In genomic region chr17:6591599-6592158, GRCh38 we compare ENCODE assay signal across 13 cellular contexts. TPM values are rescaled to one million over a fixed set of nuclear protein-coding genes. Genes with fewer than 3 reads are reported as not detected.
A peak's percentile ranks its signal among the peaks of the same experiment; 100 is the strongest.
DNase-seq lines count a peak whose midpoint lies in the region; ATAC-seq and TF ChIP-seq lines count a peak whose summit lies in the region.
"Had no signal": no experiment of that assay in that cellular context is flagged by ENCODE, and none has a peak within 500 bp of the region (broad histone marks: within the 10 kb centered on the region; RNA-seq: fewer than 3 reads in every experiment).

No MANE protein-coding gene starts in this region.

- ATAC-seq in Right ventricle myocardium superior (ENCODE audit: poor library complexity), result no peak
- ATAC-seq: Panc1 had no signal

- no peaks in the 10 kb centered on the region for H3K79me2 ChIP-seq in MM.1S (ENCODE audit: low read length)

- H3K36me3 Mint-ChIP-seq in activated CD4-positive, alpha-beta T cell treated with anti-CD3 and anti-CD28 coated beads, Interleukin-2, amount 10 ng/mL, durations not matched to agents 24 days and 14 days (ENCODE audit: low read depth), result peaks cover 58% of the 10 kb centered on the region
- peaks cover 47% of the 10 kb centered on the region for H3K36me3 Mint-ChIP-seq in type B pancreatic cell

- H3K9ac ChIP-seq in adipocyte (ENCODE audit: low read length), result no peak overlapping the region
- no peak overlapping the region for H3K9ac ChIP-seq in MM.1S (ENCODE audit: low read length)

- H3K4me2 ChIP-seq in MM.1S (ENCODE audit: low read depth, low read length), result no peak overlapping the region

- H4K20me1 ChIP-seq in MM.1S (ENCODE audit: insufficient read depth, low read length), result no peaks in the 10 kb centered on the region

- H3K9me3 ChIP-seq in adipocyte (ENCODE audit: control insufficient read depth, low read length) (no peaks in the 10 kb centered on the region), MM.1S (replicated peaks; ENCODE audit: insufficient read depth, low read length) (no peaks in the 10 kb centered on the region)

- peaks cover 73% of the 10 kb centered on the region for H3K36me3 ChIP-seq in adipocyte (ENCODE audit: control insufficient read depth, insufficient read depth, low read length, severe bottlenecking)
- no peaks in the 10 kb centered on the region; the same call in 1 of the 2 replicates for H3K36me3 ChIP-seq in MM.1S (replicated peaks; ENCODE audit: insufficient read depth, low read length)

- no peak overlapping the region for H3K27ac ChIP-seq in MM.1S (ENCODE audit: low read length)

- no peaks in the 10 kb centered on the region for H3F3A ChIP-seq in MM.1S (ENCODE audit: insufficient read depth, low read length)

- no peak overlapping the region for H3K4me3 Mint-ChIP-seq in activated CD4-positive, alpha-beta T cell treated with anti-CD3 and anti-CD28 coated beads, Interleukin-2, amount 10 ng/mL, durations not matched to agents 24 days and 14 days
- no peak overlapping the region for H3K4me3 Mint-ChIP-seq in type B pancreatic cell

- intact Hi-C loops in activated CD4-positive, alpha-beta T cell treated with anti-CD3 and anti-CD28 coated beads, Interleukin-2, amount 10 ng/mL, durations not matched to agents 24 days and 14 days (cut with micrococcal nuclease), result no loop called here
- intact Hi-C loops in Right ventricle myocardium superior (cut with DNase I), result loop anchor here (10.0 kb wide), 1 partner anchor 107 kb away; no protein-coding TSS in a partner anchor

- H3K4me3 ChIP-seq in adipocyte (ENCODE audit: low read length) (no peak overlapping the region), foreskin fibroblast (ENCODE audit: low read depth in 1 of 2, low read length in 2 of 2) (no peak overlapping the region), MM.1S (ENCODE audit: low read length) (no peak overlapping the region)

- TF ChIP-seq CTCF in foreskin fibroblast (IDR thresholded peaks at IDR 0.05; ENCODE audit: low read depth, low read length) (no peak), type B pancreatic cell (conservative IDR thresholded peaks at IDR 0.05) (no peak), MM.1S (IDR thresholded peaks at IDR 0.05; ENCODE audit: low read length) (no peak)

- no peaks in the 10 kb centered on the region for H3K27me3 Mint-ChIP-seq in activated CD4-positive, alpha-beta T cell treated with anti-CD3 and anti-CD28 coated beads, Interleukin-2, amount 10 ng/mL, durations not matched to agents 24 days and 14 days
- H3K27me3 Mint-ChIP-seq in type B pancreatic cell, result no peaks in the 10 kb centered on the region

- no peaks in the 10 kb centered on the region for H3K27me3 ChIP-seq in adipocyte (replicated peaks; ENCODE audit: control insufficient read depth, insufficient read depth, low read length)
- no peaks in the 10 kb centered on the region for H3K27me3 ChIP-seq in MM.1S (replicated peaks; ENCODE audit: insufficient read depth, low read length)

- no peak overlapping the region for H2AFZ ChIP-seq in MM.1S (ENCODE audit: low read length)

- H3K9me3 Mint-ChIP-seq in activated CD4-positive, alpha-beta T cell treated with anti-CD3 and anti-CD28 coated beads, Interleukin-2, amount 10 ng/mL, durations not matched to agents 24 days and 14 days, result no peaks in the 10 kb centered on the region
- no peaks in the 10 kb centered on the region for H3K9me3 Mint-ChIP-seq in type B pancreatic cell

- H3K9me2 ChIP-seq in MM.1S (replicated peaks; ENCODE audit: insufficient read depth, low read length), result no peaks in the 10 kb centered on the region

- H3K4me1 Mint-ChIP-seq in activated CD4-positive, alpha-beta T cell treated with anti-CD3 and anti-CD28 coated beads, Interleukin-2, amount 10 ng/mL, durations not matched to agents 24 days and 14 days, result peaks cover 4% of the 10 kb centered on the region
- peaks cover 8% of the 10 kb centered on the region for H3K4me1 Mint-ChIP-seq in type B pancreatic cell (ENCODE audit: unreplicated experiment)

- peak; percentile 48 for DNase-seq in activated CD4-positive, alpha-beta T cell treated with anti-CD3 and anti-CD28 coated beads, Interleukin-2, amount 10 ng/mL, durations not matched to agents 24 days and 14 days
- DNase-seq in activated CD4-positive, alpha-beta T cell treated with anti-CD3 and anti-CD28 coated beads for 1 hour, result no peak
- peak; percentile 67 for DNase-seq in adipocyte (ENCODE audit: low read depth)
- peak; percentile 95 to 96 for DNase-seq in foreskin fibroblast
- DNase-seq in type B pancreatic cell (ENCODE audit: extremely low spot score, unreplicated experiment), result no peak
- no peak for DNase-seq in MM.1S
- no peak for DNase-seq in SW480 (ENCODE audit: low spot score)
- DNase-seq in Right ventricle myocardium superior, result no peak
- DNase-seq: GF-D8; NCI-H187; occipital lobe; stimulated activated CD4-positive, alpha-beta T cell treated with anti-CD3 and anti-CD28 coated beads, Interleukin-2, amount 100 ng/mL, for 48 hours had no signal

- H3K4me1 ChIP-seq in adipocyte (ENCODE audit: control insufficient read depth, insufficient read depth, low read length), result peaks cover 9% of the 10 kb centered on the region
- no peaks in the 10 kb centered on the region for H3K4me1 ChIP-seq in MM.1S (ENCODE audit: low read length)

- no peak overlapping the region for H3K27ac Mint-ChIP-seq in activated CD4-positive, alpha-beta T cell treated with anti-CD3 and anti-CD28 coated beads, Interleukin-2, amount 10 ng/mL, durations not matched to agents 24 days and 14 days
- H3K27ac Mint-ChIP-seq in type B pancreatic cell, result peak overlapping the region; percentile 55

RNA-seq across cellular contexts. Expression of gene PITPNM3, which starts 35.3 kb away (rescaled TPM):
- 0.66 and 0.77 TPM in 2 replicates for total RNA-seq in activated CD4-positive, alpha-beta T cell treated with anti-CD3 and anti-CD28 coated beads, Interleukin-2, amount 10 ng/mL, durations not matched to agents 24 days and 14 days
- total RNA-seq in type B pancreatic cell (ENCODE audit: low replicate concordance), result 4.3 and 7.7 TPM in 2 replicates
- 0.27 TPM for total RNA-seq in Right ventricle myocardium superior

RNA-seq across cellular contexts. Expression of gene KIAA0753, which starts 48.8 kb away (rescaled TPM):
- 20.9 and 23.9 TPM in 2 replicates for total RNA-seq in activated CD4-positive, alpha-beta T cell treated with anti-CD3 and anti-CD28 coated beads, Interleukin-2, amount 10 ng/mL, durations not matched to agents 24 days and 14 days
- total RNA-seq in type B pancreatic cell (ENCODE audit: low replicate concordance), result 26.4 and 33.7 TPM in 2 replicates
- total RNA-seq in Right ventricle myocardium superior, result 3.5 TPM

RNA-seq across cellular contexts. Expression of gene TXNDC17, which starts 49.2 kb away (rescaled TPM):
- 92.7 and 102 TPM in 2 replicates for total RNA-seq in activated CD4-positive, alpha-beta T cell treated with anti-CD3 and anti-CD28 coated beads, Interleukin-2, amount 10 ng/mL, durations not matched to agents 24 days and 14 days
- total RNA-seq in type B pancreatic cell (ENCODE audit: low replicate concordance) (83.2 and 90.6 TPM in 2 replicates), Right ventricle myocardium superior (44.5 TPM)

RNA-seq across cellular contexts. Expression of gene MED31, which starts 59.7 kb away (rescaled TPM):
- total RNA-seq in activated CD4-positive, alpha-beta T cell treated with anti-CD3 and anti-CD28 coated beads, Interleukin-2, amount 10 ng/mL, durations not matched to agents 24 days and 14 days, result 24.3 and 25.7 TPM in 2 replicates
- total RNA-seq in type B pancreatic cell (ENCODE audit: low replicate concordance) (17.6 and 25.3 TPM in 2 replicates), Right ventricle myocardium superior (14.5 TPM)

RNA-seq across cellular contexts. Expression of gene C17orf100, which starts 59.9 kb away (rescaled TPM):
- 1.8 and 1.9 TPM in 2 replicates for total RNA-seq in activated CD4-positive, alpha-beta T cell treated with anti-CD3 and anti-CD28 coated beads, Interleukin-2, amount 10 ng/mL, durations not matched to agents 24 days and 14 days
- total RNA-seq in type B pancreatic cell (ENCODE audit: low replicate concordance) (3.9 and 4.3 TPM in 2 replicates), Right ventricle myocardium superior (0.48 TPM)

Comparison
In these comparisons a context has a peak if more than half of its experiments do, and no peak if none do; other contexts are left out.
1. DNase-seq: peak in activated CD4-positive, alpha-beta T cell treated with anti-CD3 and anti-CD28 coated beads, Interleukin-2, amount 10 ng/mL, durations not matched to agents 24 days and 14 days (single experiment), adipocyte (single experiment) and foreskin fibroblast (2 of 2); none in activated CD4-positive, alpha-beta T cell treated with anti-CD3 and anti-CD28 coated beads for 1 hour (single experiment), type B pancreatic cell (single experiment), MM.1S (single experiment), SW480 (single experiment) and Right ventricle myocardium superior (single experiment).